ENCODE assay signal across 8 cellular contexts in genomic region chr6:14758421-14759043, GRCh38.
DNase-seq lines count a peak whose midpoint lies in the region; ATAC-seq and TF ChIP-seq lines count a peak whose summit lies in the region.

No MANE protein-coding gene starts in this region.

- in situ Hi-C loops in T47D (cut with HindIII; ENCODE audit: low pct_unique_long_range_greater_than_20kb, low sequenced_read_pairs), result no loop called here

- no peaks in the 10 kb centered on the region for H3K4me1 ChIP-seq in tibial nerve

- DNase-seq in SIG-M5 treated with dmso at 0.1 percent for 504 hours (lab: John Stamatoyannopoulos, UW; ENCODE audit: unreplicated experiment), result peak; percentile 80
- DNase-seq in SIG-M5 (lab: John Stamatoyannopoulos, UW), result no peak
- peak; percentile 87 for DNase-seq in NCI-H2029 treated with DMSO at 0.1 percent for 48 hours (lab: John Stamatoyannopoulos, UW)
- DNase-seq in T47D (ENCODE audit: low read depth in 1 of 2, low spot score in 1 of 2), result peak; percentile 43 to 81
- DNase-seq in putamen (ENCODE audit: low spot score), result peak; percentile 69
- DNase-seq in NCI-H446 treated with DMSO at 0.1 percent for 48 hours (lab: John Stamatoyannopoulos, UW), result no peak
- no peak for DNase-seq in tibial nerve (ENCODE audit: low spot score in 2 of 2)

- 89 to 91% methylated on average over 8 of the region's 8 CpGs for WGBS in tibial nerve, 2 donors

- no peak for TF ChIP-seq POLR2A in tibial nerve (IDR thresholded peaks at IDR 0.05)

- no peaks in the 10 kb centered on the region for H3K36me3 ChIP-seq in tibial nerve

- H3K27ac ChIP-seq in tibial nerve, result no peak overlapping the region

- TF ChIP-seq EP300 in tibial nerve (IDR thresholded peaks at IDR 0.05), result no peak

- no peak overlapping the region for H3K4me3 ChIP-seq in tibial nerve

- no peak for TF ChIP-seq CTCF in tibial nerve (IDR thresholded peaks at IDR 0.05)

- no peak for ATAC-seq in GM19351 (IDR thresholded peaks at IDR 0.05; ENCODE audit: unreplicated experiment)

- no peaks in the 10 kb centered on the region for H3K9me3 ChIP-seq in tibial nerve

- no peaks in the 10 kb centered on the region for H3K27me3 ChIP-seq in tibial nerve

Comparison
In these comparisons a context has a peak if more than half of its experiments do, and no peak if none do; other contexts are left out.
1. DNase-seq: peak in SIG-M5 treated with dmso at 0.1 percent for 504 hours (single experiment), NCI-H2029 treated with DMSO at 0.1 percent for 48 hours (single experiment), T47D (2 of 2) and putamen (single experiment); none in SIG-M5 (single experiment), NCI-H446 treated with DMSO at 0.1 percent for 48 hours (single experiment) and tibial nerve (0 of 2).